Comparison of ENCODE assay signal across 7 cellular contexts in the genomic region with DNA sequence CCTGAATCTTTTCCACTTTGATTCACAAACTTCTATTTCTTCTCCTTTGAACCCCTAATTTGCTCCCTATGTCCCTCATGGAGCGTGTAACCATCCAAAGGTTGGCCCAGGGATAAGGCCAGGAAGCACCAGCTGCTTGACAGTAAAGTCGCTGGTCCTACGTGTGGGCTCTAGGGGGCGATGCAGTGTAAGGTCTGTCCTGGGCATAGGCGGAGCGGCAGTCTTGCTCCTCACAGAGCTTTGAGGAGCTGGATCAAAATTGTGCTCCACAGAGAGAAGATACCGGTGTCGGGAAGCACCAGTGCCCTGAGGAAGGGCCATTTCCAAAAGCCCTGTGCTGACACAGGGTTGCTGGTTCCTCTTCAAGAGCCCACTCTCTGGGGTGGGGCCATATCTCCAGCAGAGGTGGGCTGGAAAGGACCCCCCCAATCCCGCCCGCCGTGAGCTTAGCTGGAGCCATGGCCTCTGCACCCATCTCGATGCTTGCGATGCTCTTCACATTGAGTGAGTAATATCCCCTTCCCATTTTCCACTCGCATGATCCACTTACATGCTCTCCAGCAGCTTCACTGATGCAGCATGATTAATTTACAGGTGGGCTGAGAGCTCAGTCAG. TPM values are rescaled to one million over a fixed set of nuclear protein-coding genes. Genes with fewer than 3 reads are reported as not detected.
DNase-seq lines count a peak whose midpoint lies in the region; ATAC-seq and TF ChIP-seq lines count a peak whose summit lies in the region.

No MANE protein-coding gene starts in this region.

- H3K36me3 ChIP-seq in prostate gland, result no peaks in the 10 kb centered on the region

- no peak overlapping the region for H3K27ac ChIP-seq in prostate gland

- H3K27me3 Mint-ChIP-seq in natural killer cell treated with Interleukin-12 subunit alpha and Interleukin-12 subunit beta and Interleukin-15 and Interleukin-18, amount 100 ng/mL, for 72 hours, result peaks cover 38 to 43% of the 10 kb centered on the region in 2 donors

- WGBS in prostate gland, result 63% methylated on average over 14 of the region's 14 CpGs

- no peaks in the 10 kb centered on the region for H3K9me3 Mint-ChIP-seq in natural killer cell treated with Interleukin-12 subunit alpha and Interleukin-12 subunit beta and Interleukin-15 and Interleukin-18, amount 100 ng/mL, for 72 hours

- no peak overlapping the region for H3K4me3 ChIP-seq in prostate gland

- peak; percentile 43 to 50 for ATAC-seq in natural killer cell treated with Interleukin-12 subunit alpha and Interleukin-12 subunit beta and Interleukin-15 and Interleukin-18, amount 100 ng/mL, for 72 hours
- no peak for ATAC-seq in GM18858 (IDR thresholded peaks at IDR 0.05; ENCODE audit: unreplicated experiment)

- H3K4me1 Mint-ChIP-seq in natural killer cell treated with Interleukin-12 subunit alpha and Interleukin-12 subunit beta and Interleukin-15 and Interleukin-18, amount 100 ng/mL, for 72 hours (ENCODE audit: low read depth in 2 of 2), result no peaks in the 10 kb centered on the region

- no peaks in the 10 kb centered on the region for H3K27me3 ChIP-seq in prostate gland (replicated peaks; ENCODE audit: insufficient read depth)

- H3K27ac Mint-ChIP-seq in natural killer cell treated with Interleukin-12 subunit alpha and Interleukin-12 subunit beta and Interleukin-15 and Interleukin-18, amount 100 ng/mL, for 72 hours, result no peak overlapping the region

- no peak overlapping the region for H3K4me3 Mint-ChIP-seq in natural killer cell treated with Interleukin-12 subunit alpha and Interleukin-12 subunit beta and Interleukin-15 and Interleukin-18, amount 100 ng/mL, for 72 hours

- TF ChIP-seq CTCF in GM20000 (IDR thresholded peaks at IDR 0.05; ENCODE audit: extremely low read depth, missing control alignments) (no peak), prostate gland (IDR thresholded peaks at IDR 0.05) (no peak)

- H3K36me3 Mint-ChIP-seq in natural killer cell treated with Interleukin-12 subunit alpha and Interleukin-12 subunit beta and Interleukin-15 and Interleukin-18, amount 100 ng/mL, for 72 hours, result no peaks in the 10 kb centered on the region

- H3K9me3 ChIP-seq in prostate gland, result no peaks in the 10 kb centered on the region

- DNase-seq in GM20000 (ENCODE audit: low spot score), result peak; percentile 8
- DNase-seq in NCI-H2171 treated with DMSO at 0.1 percent for 48 hours (lab: John Stamatoyannopoulos, UW), result peak; percentile 67
- peak; percentile 39 for DNase-seq in activated naive CD4-positive, alpha-beta T cell treated with anti-CD3 and anti-CD28 coated beads, Interleukin-2, amount 50 U/mL, for 16 hours
- DNase-seq in natural killer cell treated with Interleukin-12 subunit alpha and Interleukin-12 subunit beta and Interleukin-15 and Interleukin-18, amount 100 ng/mL, for 72 hours (ENCODE audit: low spot score), result no peak
- no peak for DNase-seq in prostate gland (ENCODE audit: low spot score)
- DNase-seq in activated gamma-delta T cell treated with Interleukin-2 at 50 U/mL for 16 hours, result no peak

- intact Hi-C loops in prostate gland (cut with DNase I), result no loop called here

- H3K4me1 ChIP-seq in prostate gland (replicated peaks), result no peaks in the 10 kb centered on the region

- TF ChIP-seq POLR2A in prostate gland (IDR thresholded peaks at IDR 0.05), result no peak

RNA-seq across cellular contexts. Expression of gene OR4E1, which starts 49.9 kb away (rescaled TPM):
- not detected for total RNA-seq in natural killer cell treated with Interleukin-12 subunit alpha and Interleukin-12 subunit beta and Interleukin-15 and Interleukin-18, amount 100 ng/mL, for 72 hours
- total RNA-seq in prostate gland, result not detected

Comparison
In these comparisons a context has a peak if more than half of its experiments do, and no peak if none do; other contexts are left out.
1. DNase-seq: peak in GM20000 (single experiment), NCI-H2171 treated with DMSO at 0.1 percent for 48 hours (single experiment) and activated naive CD4-positive, alpha-beta T cell treated with anti-CD3 and anti-CD28 coated beads, Interleukin-2, amount 50 U/mL, for 16 hours (single experiment); none in natural killer cell treated with Interleukin-12 subunit alpha and Interleukin-12 subunit beta and Interleukin-15 and Interleukin-18, amount 100 ng/mL, for 72 hours (single experiment), prostate gland (single experiment) and activated gamma-delta T cell treated with Interleukin-2 at 50 U/mL for 16 hours (single experiment).